In the genomic region with DNA sequence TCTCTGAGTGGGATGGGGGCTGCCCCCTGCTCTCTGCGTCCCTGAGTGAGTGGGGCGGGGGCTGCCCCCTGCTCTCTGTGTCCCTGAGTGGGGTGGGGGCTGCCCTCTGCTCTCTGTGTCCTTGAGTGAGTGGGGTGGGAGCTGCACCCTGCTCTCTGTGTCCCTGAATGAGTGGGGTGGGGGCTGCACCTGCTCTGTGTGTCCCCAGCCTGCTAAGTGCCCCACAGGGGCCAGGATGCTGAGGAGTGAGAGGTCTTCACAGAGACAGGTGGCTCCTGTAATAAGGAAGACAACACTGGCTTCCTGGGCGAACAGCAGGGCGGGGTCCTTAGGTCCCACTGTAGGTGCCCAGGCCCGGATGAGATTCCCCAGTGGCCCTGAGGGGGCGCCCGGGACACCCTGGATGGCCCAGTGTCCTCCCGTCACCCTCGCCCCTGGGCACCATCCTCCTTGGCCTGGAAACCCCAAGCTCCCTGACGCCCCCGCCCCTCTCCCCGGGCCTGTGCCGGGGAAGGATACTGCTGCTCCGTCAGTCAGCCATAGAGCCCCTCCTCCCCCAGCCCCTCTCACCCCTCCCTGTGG, we compare ENCODE assay signal across 1 cellular context.
TF ChIP-seq lines count a peak whose summit lies in the region.

No MANE protein-coding gene starts in this region.

TF ChIP-seq in SK-N-SH, 30 proteins besides CTCF, POLR2A, EP300 and RAD21 (continued from another document):
- TF ChIP-seq, protein P1, sequence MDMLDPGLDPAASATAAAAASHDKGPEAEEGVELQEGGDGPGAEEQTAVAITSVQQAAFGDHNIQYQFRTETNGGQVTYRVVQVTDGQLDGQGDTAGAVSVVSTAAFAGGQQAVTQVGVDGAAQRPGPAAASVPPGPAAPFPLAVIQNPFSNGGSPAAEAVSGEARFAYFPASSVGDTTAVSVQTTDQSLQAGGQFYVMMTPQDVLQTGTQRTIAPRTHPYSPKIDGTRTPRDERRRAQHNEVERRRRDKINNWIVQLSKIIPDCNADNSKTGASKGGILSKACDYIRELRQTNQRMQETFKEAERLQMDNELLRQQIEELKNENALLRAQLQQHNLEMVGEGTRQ (IDR thresholded peaks at IDR 0.05; ENCODE audit: borderline replicate concordance, low read depth, low read length) = no peak
- TF ChIP-seq MXI1 (IDR thresholded peaks at IDR 0.05; ENCODE audit: low read depth, low read length) (no peak), FOXM1 (IDR thresholded peaks at IDR 0.05; ENCODE audit: low read depth) (no peak), GABPA (IDR thresholded peaks at IDR 0.05; ENCODE audit: low read depth) (no peak), TEAD4 (IDR thresholded peaks at IDR 0.05; ENCODE audit: borderline replicate concordance, insufficient read depth) (no peak)
